In genomic region chr2:223054193-223054781, GRCh38 we compare ENCODE assay signal across 10 cellular contexts. TPM values are rescaled to one million over a fixed set of nuclear protein-coding genes. Genes with fewer than 3 reads are reported as not detected.
DNase-seq lines count a peak whose midpoint lies in the region; ATAC-seq and TF ChIP-seq lines count a peak whose summit lies in the region.
"Had no signal": no experiment of that assay in that cellular context is flagged by ENCODE, and none has a peak within 500 bp of the region (broad histone marks: within the 10 kb centered on the region; RNA-seq: fewer than 3 reads in every experiment).

No MANE protein-coding gene starts in this region.

- TF ChIP-seq CTCF in AG10803 (conservative IDR thresholded peaks at IDR 0.05; ENCODE audit: low read length), result no peak
- no peak for TF ChIP-seq CTCF in ascending aorta (IDR thresholded peaks at IDR 0.05)
- TF ChIP-seq CTCF in right atrium auricular region (IDR thresholded peaks at IDR 0.05), result no peak
- no peak for TF ChIP-seq CTCF in retinal pigment epithelial cell (conservative IDR thresholded peaks at IDR 0.05; ENCODE audit: low read depth, low read length)

- H3K4me1 ChIP-seq in ascending aorta (peaks cover 8 to 41% of the 10 kb centered on the region in 2 donors), right atrium auricular region (peaks cover 0 to 21% of the 10 kb centered on the region in 2 donors)

- DNase-seq in AG10803 (ENCODE audit: low read depth), result peak; percentile 95
- peak in 1 of 2 donors; percentile 84 for DNase-seq in ascending aorta (ENCODE audit: low spot score in 2 of 2)
- peak; percentile 88 for DNase-seq in right atrium auricular region (ENCODE audit: low spot score)
- peak; percentile 66 for DNase-seq in retinal pigment epithelial cell (ENCODE audit: low read depth)
- no peak for DNase-seq in GM19240 (ENCODE audit: insufficient read length, low spot score)
- no peak for DNase-seq in activated CD4-positive, alpha-beta T cell treated with anti-CD3 and anti-CD28 coated beads, Interleukin-2, amount 50 U/mL, for 4 hours
- DNase-seq: NCI-H510A, WERI-Rb-1 had no signal

- intact Hi-C loops in ascending aorta (cut with DNase I), result loop anchor here (5.0 kb wide), 3 partner anchors 48 to 413 kb away; no protein-coding TSS in a partner anchor

- H3K9me3 ChIP-seq in ascending aorta (no peaks in the 10 kb centered on the region), right atrium auricular region (no peaks in the 10 kb centered on the region)

- H3K36me3 ChIP-seq in ascending aorta (no peaks in the 10 kb centered on the region), right atrium auricular region (no peaks in the 10 kb centered on the region)
- H3K36me3 ChIP-seq: WERI-Rb-1 had no signal

- H3K27ac ChIP-seq in ascending aorta (peak overlapping the region; percentile 80 to 83), right atrium auricular region (peak overlapping the region; percentile 83)
- H3K27ac ChIP-seq: WERI-Rb-1 had no signal

- H3K4me3 ChIP-seq in AG10803 (ENCODE audit: low read length) (peak overlapping the region; percentile 70), ascending aorta (peak overlapping the region; percentile 57 to 68), right atrium auricular region (peak overlapping the region; percentile 29 to 55), retinal pigment epithelial cell (ENCODE audit: low read length) (no peak overlapping the region)

- H3K27me3 ChIP-seq in ascending aorta (no peaks in the 10 kb centered on the region), right atrium auricular region (no peaks in the 10 kb centered on the region)

- ATAC-seq in HG02970 (IDR thresholded peaks at IDR 0.05; ENCODE audit: low FRiP score, unreplicated experiment), result no peak
- ATAC-seq in HG02571 (IDR thresholded peaks at IDR 0.05; ENCODE audit: unreplicated experiment), result no peak

RNA-seq across cellular contexts. Expression of gene KCNE4, which starts 2.3 kb away (rescaled TPM):
- total RNA-seq in ascending aorta (18.3 TPM), right atrium auricular region (1 to 10 TPM; 3.4 to 4.0 TPM)

Comparison
In these comparisons a context has a peak if more than half of its experiments do, and no peak if none do; other contexts are left out.
1. DNase-seq: peak in AG10803 (single experiment), right atrium auricular region (single experiment) and retinal pigment epithelial cell (single experiment); none in GM19240 (single experiment) and activated CD4-positive, alpha-beta T cell treated with anti-CD3 and anti-CD28 coated beads, Interleukin-2, amount 50 U/mL, for 4 hours (0 of 2).